In genomic region chr18:5503740-5504139, GRCh38 we compare ENCODE assay signal across 22 cellular contexts. TPM values are rescaled to one million over a fixed set of nuclear protein-coding genes. Genes with fewer than 3 reads are reported as not detected.
"Had no signal": no experiment of that assay in that cellular context is flagged by ENCODE, and none has a peak within 500 bp of the region (broad histone marks: within the 10 kb centered on the region; RNA-seq: fewer than 3 reads in every experiment).

No MANE protein-coding gene starts in this region.

- H3K4me1 ChIP-seq: breast epithelium, left ventricle myocardium inferior, right atrium auricular region had no signal

- FAIRE-seq: colon, endometrium, islet of Langerhans had no signal

- H3K36me3 ChIP-seq: breast epithelium, left ventricle myocardium inferior, right atrium auricular region, transverse colon had no signal

- DNase-seq: activated CD4-positive, alpha-beta memory T cell treated with anti-CD3 and anti-CD28 coated beads, Interleukin-2, amount 10 ng/mL, durations not matched to agents 7 days and 5 days; activated CD4-positive, alpha-beta T cell treated with anti-CD3 and anti-CD28 coated beads for 1 hour; activated CD4-positive, alpha-beta T cell treated with anti-CD3 and anti-CD28 coated beads, Interleukin-2, amount 10 ng/mL, durations not matched to agents 7 days and 5 days; activated CD8-positive, alpha-beta memory T cell treated with anti-CD3 and anti-CD28 coated beads, Interleukin-2, amount 50 U/mL, for 48 hours; activated gamma-delta T cell treated with Interleukin-2 at 50 U/mL for 16 hours; activated naive CD4-positive, alpha-beta T cell treated with anti-CD3 and anti-CD28 coated beads, Interleukin-2, amount 50 U/mL, for 16 hours; activated T-cell treated with anti-CD3 and anti-CD28 coated beads, Interleukin-2, amount 50 U/mL, for 4 hours; dermis blood vessel endothelial cell; effector CD8-positive, alpha-beta T cell; foreskin melanocyte; left ventricle myocardium inferior; mucosa of descending colon; stimulated activated naive CD4-positive, alpha-beta T cell; T-helper 2 cell; transverse colon had no signal

- H3K9me3 ChIP-seq: breast epithelium, left ventricle myocardium inferior, mucosa of descending colon, right atrium auricular region, transverse colon had no signal

- H3K27ac ChIP-seq: breast epithelium, left ventricle myocardium inferior, right atrium auricular region, transverse colon had no signal

- H3K4me3 ChIP-seq: breast epithelium, left ventricle myocardium inferior, lung, mucosa of descending colon, right atrium auricular region, transverse colon had no signal

- H3K27me3 ChIP-seq: breast epithelium, right atrium auricular region, transverse colon had no signal

RNA-seq across cellular contexts. Expression of gene EPB41L3, which starts 40.1 kb away (rescaled TPM):
- total RNA-seq: myocyte had no signal
